Comparison of ENCODE assay signal across 9 cellular contexts in genomic region chr11:124865181-124865901, GRCh38. TPM values are rescaled to one million over a fixed set of nuclear protein-coding genes. Genes with fewer than 3 reads are reported as not detected.
DNase-seq lines count a peak whose midpoint lies in the region; ATAC-seq, FAIRE-seq and TF ChIP-seq lines count a peak whose summit lies in the region.
"Had no signal": no experiment of that assay in that cellular context is flagged by ENCODE, and none has a peak within 500 bp of the region (broad histone marks: within the 10 kb centered on the region; RNA-seq: fewer than 3 reads in every experiment).

TSS of gene ROBO3 (plus strand) at chr11:124865432. CDS start at chr11:124865578, 146 bp downstream.

- H3K4me3 ChIP-seq in keratinocyte (ENCODE audit: control insufficient read depth in 2 of 3, extremely low read depth in 1 of 3, insufficient read depth in 2 of 3, low read depth in 1 of 3, low read length in 3 of 3) (peak within 1 kb of the TSS in 1 of 3 experiments; percentile 27), testis (no peak within 1 kb of the TSS)

- no peak for TF ChIP-seq CTCF in keratinocyte (optimal IDR thresholded peaks at IDR 0.05 in 1 of 3, IDR thresholded peaks at IDR 0.05 in 1 of 3, conservative IDR thresholded peaks at IDR 0.05 in 1 of 3; ENCODE audit: extremely low read depth in 1 of 3, insufficient read depth in 2 of 3, low read length in 3 of 3)
- no peak for TF ChIP-seq CTCF in testis (IDR thresholded peaks at IDR 0.05)

- no peak for ATAC-seq in GM18517 (IDR thresholded peaks at IDR 0.05; ENCODE audit: unreplicated experiment)

- no peaks in the 10 kb centered on the region for H3K36me3 Mint-ChIP-seq in activated T-cell treated with anti-CD3 and anti-CD28 coated beads, Interleukin-2, amount 50 U/mL, for 24 hours (ENCODE audit: low read depth)

- H3K27me3 ChIP-seq in keratinocyte (ENCODE audit: control insufficient read depth, extremely low read depth, insufficient read depth, low read length) (peaks cover 98% of the 10 kb centered on the region), testis (no peaks in the 10 kb centered on the region)

- DNase-seq in activated T-cell treated with anti-CD3 and anti-CD28 coated beads, Interleukin-2, amount 50 U/mL, for 24 hours = peak; percentile 41
- DNase-seq in activated T-cell treated with anti-CD3 and anti-CD28 coated beads, Interleukin-2, amount 50 U/mL, for 1 hour = no peak
- no peak for DNase-seq in keratinocyte (ENCODE audit: low read depth, low spot score)
- no peak for DNase-seq in testis
- DNase-seq in NCI-H2196 treated with DMSO at 0.1 percent for 48 hours (lab: John Stamatoyannopoulos, UW; ENCODE audit: unreplicated experiment) = no peak
- no peak for DNase-seq in SKM-1 (lab: John Stamatoyannopoulos, UW; ENCODE audit: unreplicated experiment)

- H3K9me3 Mint-ChIP-seq in activated T-cell treated with anti-CD3 and anti-CD28 coated beads, Interleukin-2, amount 50 U/mL, for 24 hours = no peaks in the 10 kb centered on the region

- no peak for FAIRE-seq in keratinocyte (lab: Jason Lieb, UNC)

- no peak for TF ChIP-seq POLR2A in testis (IDR thresholded peaks at IDR 0.05)

- no peak within 1 kb of the TSS for H2AFZ ChIP-seq in keratinocyte (ENCODE audit: control insufficient read depth, low read length)

- dilution Hi-C loops in keratinocyte (cut with MboI; ENCODE audit: extremely low pct_ligation_motif_present, low sequenced_read_pairs) = no loop called here

- H3K4me2 ChIP-seq in keratinocyte (ENCODE audit: control insufficient read depth, extremely low read depth, insufficient read depth, low read depth, low read length) = peak within 1 kb of the TSS; percentile 62

- H4K20me1 ChIP-seq in keratinocyte (ENCODE audit: control insufficient read depth, extremely low read depth, insufficient read depth, low read length) = no peaks in the 10 kb centered on the region

- peaks cover 50% of the 10 kb centered on the region for H3K4me1 Mint-ChIP-seq in activated T-cell treated with anti-CD3 and anti-CD28 coated beads, Interleukin-2, amount 50 U/mL, for 24 hours (ENCODE audit: low read depth)

- H3K4me3 Mint-ChIP-seq in activated T-cell treated with anti-CD3 and anti-CD28 coated beads, Interleukin-2, amount 50 U/mL, for 24 hours = peak within 1 kb of the TSS; percentile 37

- no peaks in the 10 kb centered on the region for H3K79me2 ChIP-seq in keratinocyte (ENCODE audit: control insufficient read depth, insufficient read depth, low read length)

- no peak within 1 kb of the TSS for H3K27ac ChIP-seq in adipose tissue (ENCODE audit: low read depth, low read length)
- H3K27ac ChIP-seq in keratinocyte (ENCODE audit: control insufficient read depth, insufficient read depth, low read length) = no peak within 1 kb of the TSS
- no peak within 1 kb of the TSS for H3K27ac ChIP-seq in testis
- H3K27ac ChIP-seq: skin epidermis had no signal

- intact Hi-C loops in testis (cut with DNase I; ENCODE audit: low total_unique reads) = no loop called here

- H3K27ac Mint-ChIP-seq in activated T-cell treated with anti-CD3 and anti-CD28 coated beads, Interleukin-2, amount 50 U/mL, for 24 hours = no peak within 1 kb of the TSS

- H3K9me3 ChIP-seq in keratinocyte (ENCODE audit: control insufficient read depth, low read depth, low read length) (no peaks in the 10 kb centered on the region), testis (no peaks in the 10 kb centered on the region)

- no peaks in the 10 kb centered on the region for H3K9me1 ChIP-seq in keratinocyte (ENCODE audit: control insufficient read depth, extremely low read depth, insufficient read depth, low read length)

- no peak within 1 kb of the TSS for H3K9ac ChIP-seq in keratinocyte (ENCODE audit: control insufficient read depth, extremely low read depth, insufficient read depth, low read length)

- H3K27me3 Mint-ChIP-seq in activated T-cell treated with anti-CD3 and anti-CD28 coated beads, Interleukin-2, amount 50 U/mL, for 24 hours = peaks cover 98% of the 10 kb centered on the region

- 2 to 3% (median 2%) methylated on average over 52 to 53 of the region's 53 CpGs for WGBS in adipose tissue, 3 donors
- 1 to 2% methylated on average over 20 to 53 of the region's 53 CpGs for WGBS in testis, 2 donors

- H3K36me3 ChIP-seq in keratinocyte (ENCODE audit: control insufficient read depth in 2 of 2, extremely low read depth in 1 of 2, insufficient read depth in 2 of 2, low read length in 2 of 2) (no peaks in the 10 kb centered on the region), testis (ENCODE audit: low read depth, missing control alignments) (no peaks in the 10 kb centered on the region)

- H3K4me1 ChIP-seq in keratinocyte (ENCODE audit: control insufficient read depth, extremely low read depth, insufficient read depth, low read length) (peaks cover 3% of the 10 kb centered on the region), testis (peaks cover 25% of the 10 kb centered on the region)

RNA-seq across cellular contexts. Expression of gene ROBO3, which starts in this region (rescaled TPM):
- polyA plus RNA-seq in adipose tissue (10 to 100 TPM in 2 of 3 donors, 1 to 10 TPM in 1; 5.2 to 44.8 (median 21.7) TPM), keratinocyte (13.6 to 19.2 TPM (median 17.0 TPM) in 3 replicates), testis (ENCODE audit: insufficient read depth, low read depth, low replicate concordance) (12.9 TPM)
- polyA plus RNA-seq in keratinocyte (2011; ENCODE audit: low read depth) = 2.3 TPM
- 8.8 and 15.7 TPM in 2 replicates for polyA plus RNA-seq in keratinocyte (2011; cell fraction: cytosol; rRNA removed)
- 58.3 and 79.9 TPM in 2 replicates for polyA plus RNA-seq in keratinocyte (2011; cell fraction: nucleus; rRNA removed)
- polyA plus RNA-seq in keratinocyte (2012; ENCODE audit: low replicate concordance) = 10.8 and 19.8 TPM in 2 replicates
- 5.2 to 16.2 TPM (median 8.2 TPM) in 3 replicates for polyA minus RNA-seq in keratinocyte
- 7.7 TPM for polyA minus RNA-seq in keratinocyte (2011; cell fraction: cytosol; rRNA and poly(A)+ RNA removed)
- polyA minus RNA-seq in keratinocyte (2011; cell fraction: nucleus; rRNA and poly(A)+ RNA removed) = 10.5 and 15.3 TPM in 2 replicates
- total RNA-seq in testis = 10 to 100 TPM; 11.8 to 31.6 TPM
